ENCODE assay signal across 1 cellular context in genomic region chr9:81689343-81690175, GRCh38.
TF ChIP-seq lines count a peak whose summit lies in the region.

TLE1 (minus strand) TSS chr9:81689547; CDS start chr9:81688240, 1,307 bp downstream.

TF ChIP-seq in HepG2, 621 proteins besides CTCF, POLR2A, EP300 and RAD21 (continued from another document and continues in another):
- TF ChIP-seq TFE3 (CRISPR knock-in tag; IDR thresholded peaks at IDR 0.05) (peak; percentile 23; the same call in 1 of the 2 replicates), THAP8 (CRISPR knock-in tag; IDR thresholded peaks at IDR 0.05; ENCODE audit: borderline replicate concordance) (peak; percentile 61; the same call in 1 of the 2 replicates), SRY (CRISPR knock-in tag; IDR thresholded peaks at IDR 0.05) (peak; percentile 81; the same call in 1 of the 2 replicates), ZNF737 (CRISPR knock-in tag; IDR thresholded peaks at IDR 0.05; ENCODE audit: borderline replicate concordance) (no peak), NBN (conservative IDR thresholded peaks at IDR 0.05) (no peak), ZBTB3 (CRISPR knock-in tag; IDR thresholded peaks at IDR 0.05; ENCODE audit: borderline replicate concordance, low read depth) (0 out of 2 replicates have a peak, but pooled peaks have one; percentile 18), CREM (IDR thresholded peaks at IDR 0.05) (peak; percentile 65), CREM (CRISPR knock-in tag; IDR thresholded peaks at IDR 0.05) (no peak), FOXJ3 (CRISPR knock-in tag; IDR thresholded peaks at IDR 0.05; ENCODE audit: borderline replicate concordance) (no peak), ZNF749 (CRISPR knock-in tag; IDR thresholded peaks at IDR 0.05; ENCODE audit: borderline replicate concordance) (no peak; the same call in 1 of the 2 replicates), ZNF670 (CRISPR knock-in tag; IDR thresholded peaks at IDR 0.05; ENCODE audit: borderline replicate concordance) (no peak), ZMAT5 (CRISPR knock-in tag; IDR thresholded peaks at IDR 0.05; ENCODE audit: borderline replicate concordance, low read depth) (no peak), GPBP1L1 (CRISPR knock-in tag; IDR thresholded peaks at IDR 0.05) (no peak), ZNF451 (CRISPR knock-in tag; IDR thresholded peaks at IDR 0.05) (peak; percentile 85), HOMEZ (CRISPR knock-in tag; IDR thresholded peaks at IDR 0.05; ENCODE audit: low read depth) (0 out of 2 replicates have a peak, but pooled peaks have one; percentile 47), ASH2L (IDR thresholded peaks at IDR 0.05; ENCODE audit: insufficient read length, low read depth, low read length) (no peak), CBX1 (IDR thresholded peaks at IDR 0.05; ENCODE audit: low read depth) (no peak), AKNA (CRISPR knock-in tag; IDR thresholded peaks at IDR 0.05; ENCODE audit: borderline replicate concordance) (0 out of 2 replicates have a peak, but pooled peaks have one; percentile 60), ZSCAN12 (CRISPR knock-in tag; IDR thresholded peaks at IDR 0.05) (0 out of 2 replicates have a peak, but pooled peaks have one; percentile 76), TCF7L2 (IDR thresholded peaks at IDR 0.05; ENCODE audit: low read depth, low read length) (no peak), TFDP2 (CRISPR knock-in tag; IDR thresholded peaks at IDR 0.05) (peak; percentile 75), TCF7 (IDR thresholded peaks at IDR 0.05; ENCODE audit: low read depth) (no peak), ZBTB21 (CRISPR knock-in tag; IDR thresholded peaks at IDR 0.05) (no peak), ZBTB7B (CRISPR knock-in tag; IDR thresholded peaks at IDR 0.05) (no peak), JUNB (CRISPR knock-in tag; IDR thresholded peaks at IDR 0.05; ENCODE audit: borderline replicate concordance) (no peak), ZBTB7A (CRISPR knock-in tag; IDR thresholded peaks at IDR 0.05) (0 out of 2 replicates have a peak, but pooled peaks have one; percentile 45), HHEX (CRISPR knock-in tag; IDR thresholded peaks at IDR 0.05) (no peak), XRCC5 (optimal IDR thresholded peaks at IDR 0.05; ENCODE audit: low read length) (no peak), NCOA1 (CRISPR knock-in tag; IDR thresholded peaks at IDR 0.05) (no peak), SIN3B (IDR thresholded peaks at IDR 0.05; ENCODE audit: low read length) (no peak), ZNF629 (CRISPR knock-in tag; conservative IDR thresholded peaks at IDR 0.05) (0 out of 2 replicates have a peak, but pooled peaks have one; percentile 28), STAT6 (CRISPR knock-in tag; IDR thresholded peaks at IDR 0.05; ENCODE audit: borderline replicate concordance) (no peak), PHF5A (CRISPR knock-in tag; IDR thresholded peaks at IDR 0.05; ENCODE audit: low read depth, unreplicated experiment) (no peak), RXRA (CRISPR knock-in tag; IDR thresholded peaks at IDR 0.05) (peak; percentile 59; the same call in 1 of the 2 replicates), ZC3H13 (CRISPR knock-in tag; IDR thresholded peaks at IDR 0.05) (0 out of 2 replicates have a peak, but pooled peaks have one; percentile 57), RBM22 (optimal IDR thresholded peaks at IDR 0.05; ENCODE audit: low read length) (no peak), KAT7 (CRISPR knock-in tag; IDR thresholded peaks at IDR 0.05; ENCODE audit: borderline replicate concordance) (no peak), ZNF652 (CRISPR knock-in tag; IDR thresholded peaks at IDR 0.05; ENCODE audit: borderline replicate concordance, low read depth) (no peak), HNF4A (CRISPR knock-in tag; IDR thresholded peaks at IDR 0.05) (0 out of 2 replicates have a peak, but pooled peaks have one; percentile 15), MAF1 (CRISPR knock-in tag; IDR thresholded peaks at IDR 0.05; ENCODE audit: borderline replicate concordance) (no peak; the same call in 1 of the 2 replicates), SP1 (IDR thresholded peaks at IDR 0.05) (no peak), SP1 (CRISPR knock-in tag; IDR thresholded peaks at IDR 0.05) (peak; percentile 65; the same call in 1 of the 2 replicates), ZNF891 (CRISPR knock-in tag; IDR thresholded peaks at IDR 0.05) (peak; percentile 9; the same call in 1 of the 2 replicates), KLF15 (CRISPR knock-in tag; IDR thresholded peaks at IDR 0.05; ENCODE audit: borderline replicate concordance) (no peak), PLSCR1 (CRISPR knock-in tag; IDR thresholded peaks at IDR 0.05; ENCODE audit: borderline replicate concordance) (no peak), ZFP91 (CRISPR knock-in tag; IDR thresholded peaks at IDR 0.05; ENCODE audit: borderline replicate concordance) (peak; percentile 75), BRF2 (CRISPR knock-in tag; IDR thresholded peaks at IDR 0.05) (no peak; the same call in 1 of the 2 replicates)
